Comparison of ENCODE assay signal across 1 cellular context in the genomic region with DNA sequence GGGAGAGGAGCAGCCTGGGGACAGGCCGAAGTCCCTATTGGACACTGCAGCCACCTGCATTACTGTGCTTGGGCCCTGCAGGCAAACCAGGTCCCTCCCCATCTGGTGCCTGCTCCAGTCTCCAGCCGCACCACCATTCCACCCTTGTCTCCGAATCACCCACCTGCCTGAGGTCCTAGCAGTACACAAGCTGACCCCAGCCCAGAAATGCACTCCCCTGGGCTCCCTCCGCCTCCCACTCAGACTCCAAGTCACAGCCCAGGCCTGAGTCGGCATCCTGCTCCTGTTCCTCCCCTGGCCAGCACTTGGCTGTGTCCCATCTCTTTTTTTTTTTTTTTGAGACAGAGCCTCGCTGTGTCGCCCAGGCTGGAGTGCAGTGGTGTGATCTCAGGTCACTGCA.
TF ChIP-seq lines count a peak whose summit lies in the region.

No MANE protein-coding gene starts in this region.

TF ChIP-seq in HEK293, 187 proteins besides CTCF, POLR2A, EP300 and RAD21:
- no peak for TF ChIP-seq ZNF133 (tag by site-specific recombination; IDR thresholded peaks at IDR 0.05)
- peak; percentile 34; the same call in 1 of the 2 replicates for TF ChIP-seq ZNF600 (tag by site-specific recombination; IDR thresholded peaks at IDR 0.05)
- peak; percentile 45 for TF ChIP-seq ZFHX2 (tag by site-specific recombination; conservative IDR thresholded peaks at IDR 0.05)
- 0 out of 2 replicates have a peak, but pooled peaks have one; percentile 39 for TF ChIP-seq ZBTB20 (tag by site-specific recombination; IDR thresholded peaks at IDR 0.05)
TF ChIP-seq in HEK293: peak in this region for 3.
